ENCODE assay signal across 8 cellular contexts in genomic region chr14:99415496-99416281, GRCh38.
DNase-seq lines count a peak whose midpoint lies in the region; ATAC-seq and TF ChIP-seq lines count a peak whose summit lies in the region.

No MANE protein-coding gene starts in this region.

- H3K27me3 ChIP-seq in SJCRH30 (no peaks in the 10 kb centered on the region), left ventricle myocardium inferior (ENCODE audit: low read depth) (no peaks in the 10 kb centered on the region), sigmoid colon (no peaks in the 10 kb centered on the region)

- intact Hi-C loops in left ventricle myocardium inferior (cut with micrococcal nuclease), result no loop called here
- intact Hi-C loops in sigmoid colon (cut with DNase I), result no loop called here

- TF ChIP-seq CTCF in NB4 (IDR thresholded peaks at IDR 0.05; ENCODE audit: low read depth, low read length) (peak; percentile 77), left ventricle myocardium inferior (IDR thresholded peaks at IDR 0.05; ENCODE audit: borderline replicate concordance) (peak; percentile 91), sigmoid colon (IDR thresholded peaks at IDR 0.05) (peak in 3 of 4 experiments; percentile 52 to 74 (median 69))

- ATAC-seq in HG02623 (IDR thresholded peaks at IDR 0.05; ENCODE audit: unreplicated experiment), result peak; percentile 97

- TF ChIP-seq EP300 in sigmoid colon (IDR thresholded peaks at IDR 0.05), result no peak

- TF ChIP-seq POLR2A in NB4 (IDR thresholded peaks at IDR 0.05; ENCODE audit: extremely low read depth, insufficient read length) (no peak), sigmoid colon (IDR thresholded peaks at IDR 0.05) (no peak)

- H3K27ac ChIP-seq in SJCRH30, result no peak overlapping the region
- no peak overlapping the region for H3K27ac ChIP-seq in left ventricle myocardium inferior (replicated peaks)
- H3K27ac ChIP-seq in sigmoid colon, result no peak overlapping the region

- DNase-seq in activated T-cell treated with anti-CD3 and anti-CD28 coated beads for 1 hour (ENCODE audit: low read depth) (peak; percentile 44), NB4 (ENCODE audit: low read depth) (peak; percentile 83), SJCRH30 (peak; percentile 55 to 88), left ventricle myocardium inferior (no peak), sigmoid colon (no peak)
- DNase-seq in activated T-cell treated with anti-CD3 and anti-CD28 coated beads, Interleukin-2, amount 50 U/mL, for 1 hour, result no peak
- peak; percentile 29 for DNase-seq in activated naive CD8-positive, alpha-beta T cell treated with anti-CD3 and anti-CD28 coated beads, Interleukin-2, amount 50 U/mL, for 16 hours (ENCODE audit: low read depth, low spot score)

- H3K36me3 ChIP-seq in SJCRH30 (peaks cover 2% of the 10 kb centered on the region; the same call in 1 of the 2 replicates), left ventricle myocardium inferior (peaks cover 26% of the 10 kb centered on the region), sigmoid colon (peaks cover 0 to 31% (median 5%) of the 10 kb centered on the region in 4 donors)

- H3K4me1 ChIP-seq in SJCRH30, result no peaks in the 10 kb centered on the region
- peaks cover 4% of the 10 kb centered on the region for H3K4me1 ChIP-seq in left ventricle myocardium inferior
- H3K4me1 ChIP-seq in sigmoid colon, result peaks cover 0 to 12% (median 5%) of the 10 kb centered on the region in 4 donors

- H3K9me3 ChIP-seq in SJCRH30 (replicated peaks) (no peaks in the 10 kb centered on the region), left ventricle myocardium inferior (replicated peaks) (no peaks in the 10 kb centered on the region), sigmoid colon (no peaks in the 10 kb centered on the region)

- H3K4me3 ChIP-seq in NB4 (ENCODE audit: low read depth, low read length) (no peak overlapping the region), SJCRH30 (no peak overlapping the region), left ventricle myocardium inferior (no peak overlapping the region), sigmoid colon (no peak overlapping the region)

- 1 to 2% methylated on average over 2 of the region's 2 CpGs for WGBS in sigmoid colon, 2 donors

Comparison
In these comparisons a context has a peak if more than half of its experiments do, and no peak if none do; other contexts are left out.
1. DNase-seq: peak in activated T-cell treated with anti-CD3 and anti-CD28 coated beads for 1 hour (single experiment), NB4 (single experiment), SJCRH30 (2 of 2) and activated naive CD8-positive, alpha-beta T cell treated with anti-CD3 and anti-CD28 coated beads, Interleukin-2, amount 50 U/mL, for 16 hours (single experiment); none in activated T-cell treated with anti-CD3 and anti-CD28 coated beads, Interleukin-2, amount 50 U/mL, for 1 hour (single experiment), left ventricle myocardium inferior (single experiment) and sigmoid colon (single experiment).
2. Peak in every context shown above with its lines, with median percentiles within 50 percentile points of each other: CTCF ChIP-seq.